8 cellular contexts compared by ENCODE assay signal in the genomic region with DNA sequence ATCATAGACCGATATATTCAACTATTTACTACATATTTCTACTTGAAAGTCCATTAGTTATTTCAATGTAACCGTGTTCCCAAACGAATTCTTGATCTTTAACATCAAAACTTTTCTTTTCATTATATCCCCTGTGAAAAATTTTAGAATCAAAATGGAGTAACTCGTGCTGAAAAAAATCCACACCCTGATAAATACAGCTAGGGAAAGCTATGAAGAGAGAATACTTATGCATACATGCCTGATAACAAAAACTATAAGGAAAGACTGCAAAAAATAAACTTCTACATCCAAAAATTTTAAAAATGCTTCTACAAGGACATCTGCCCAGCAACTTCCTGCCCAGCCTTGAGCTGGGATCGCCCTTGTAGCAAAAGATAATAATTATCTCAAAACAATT.
"Had no signal": no experiment of that assay in that cellular context is flagged by ENCODE, and none has a peak within 500 bp of the region (broad histone marks: within the 10 kb centered on the region; RNA-seq: fewer than 3 reads in every experiment).

No MANE protein-coding gene starts in this region.

- ATAC-seq: GM12878 had no signal

- DNase-seq: GDM1, GF-D8 had no signal

- FAIRE-seq: G401.6, GM12878, GM12891, GM12892, GM18507, GM19239 had no signal

- H3K4me3 ChIP-seq: GM12878 had no signal
